Comparison of ENCODE assay signal across 26 cellular contexts in genomic region chr21:37796011-37796410, GRCh38.
"Had no signal": no experiment of that assay in that cellular context is flagged by ENCODE, and none has a peak within 500 bp of the region (broad histone marks: within the 10 kb centered on the region; RNA-seq: fewer than 3 reads in every experiment).

No MANE protein-coding gene starts in this region.

- H3K27me3 Mint-ChIP-seq: IgD-negative memory B cell had no signal

- H3K4me2 ChIP-seq: KMS-11, PC-9 had no signal

- DNase-seq: Kasumi-1, NCI-H1092, NCI-H1105 treated with DMSO at 0.1 percent for 48 hours, NCI-H1417 treated with DMSO at 0.1 percent for 48 hours, NCI-H146, NCI-H1694 treated with DMSO at 0.1 percent for 48 hours, NCI-H1930, NCI-H2081, NCI-H2107, NCI-H226, NCI-H446, NCI-H510A, NCI-H524 treated with DMSO at 0.1 percent for 48 hours, NCI-H69, NCI-H774, PC-9, Peyer's patch, Right ventricle myocardium superior, RPMI8226, SIG-M5, SW 1271 had no signal

- ATAC-seq: K562 had no signal

- FAIRE-seq: K562 had no signal

- H2AFZ ChIP-seq: PC-9 had no signal

- H3K9me3 ChIP-seq: Peyer's patch, SJSA1 had no signal

- H3K36me3 Mint-ChIP-seq: IgD-negative memory B cell had no signal

- H3K4me3 Mint-ChIP-seq: IgD-negative memory B cell had no signal

- H3K9ac ChIP-seq: KMS-11 had no signal

- H3K27ac ChIP-seq: KMS-11, PC-9, Peyer's patch, SJSA1, SK-N-MC had no signal

- H3K36me3 ChIP-seq: Peyer's patch, SJSA1 had no signal

- H3K4me1 ChIP-seq: Peyer's patch had no signal

- H3K4me1 Mint-ChIP-seq: IgD-negative memory B cell had no signal

- H3K4me3 ChIP-seq: K562, PC-9, Peyer's patch, SJSA1, SK-N-MC had no signal

- H3K27ac Mint-ChIP-seq: IgD-negative memory B cell had no signal

- H3K27me3 ChIP-seq: Peyer's patch, SJSA1 had no signal
